Comparison of ENCODE assay signal across 11 cellular contexts in the genomic region with DNA sequence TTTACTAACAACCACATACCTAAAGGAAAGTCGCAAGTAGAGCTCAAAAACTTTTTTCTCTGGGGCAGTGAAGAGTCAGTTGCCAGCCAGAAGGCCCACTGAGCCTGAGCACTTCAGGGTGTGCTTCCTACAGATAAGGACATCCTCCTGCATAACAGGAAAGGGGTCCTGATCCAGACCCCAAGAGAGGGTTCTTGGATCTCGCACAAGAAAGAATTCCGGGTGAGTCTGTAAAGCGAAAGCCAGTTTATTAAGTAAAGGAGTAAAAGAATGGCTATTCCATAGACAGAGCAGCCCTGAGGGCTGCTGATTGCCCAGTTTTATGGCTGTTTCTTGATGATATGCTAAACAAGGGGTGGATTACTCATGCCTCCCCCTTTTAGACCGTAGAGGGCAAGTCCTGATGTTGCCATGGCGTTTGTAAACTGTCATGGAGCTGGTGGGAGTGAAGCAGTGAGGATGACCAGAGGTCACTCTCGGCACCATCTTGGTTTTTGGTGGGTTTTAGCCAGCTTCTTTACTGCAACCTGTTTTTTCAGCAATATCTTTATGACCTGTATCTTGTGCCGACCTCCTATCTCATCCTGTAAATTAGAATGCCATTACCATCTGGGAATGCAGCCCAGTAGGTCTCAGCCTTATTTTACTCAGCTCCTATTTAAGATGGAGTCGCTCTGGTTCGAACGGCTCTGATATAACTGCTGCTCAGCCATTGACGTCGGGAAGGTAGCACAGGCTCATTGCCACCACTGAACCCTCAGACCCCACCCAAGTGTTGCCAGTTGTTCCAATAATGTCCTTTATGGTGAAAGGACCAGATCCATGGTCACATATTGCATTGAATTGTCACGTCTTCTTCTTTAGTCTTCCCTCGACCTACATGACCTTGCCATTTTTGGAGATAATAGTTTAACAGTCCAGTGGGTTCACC.
DNase-seq lines count a peak whose midpoint lies in the region; ATAC-seq, FAIRE-seq and TF ChIP-seq lines count a peak whose summit lies in the region.
"Had no signal": no experiment of that assay in that cellular context is flagged by ENCODE, and none has a peak within 500 bp of the region (broad histone marks: within the 10 kb centered on the region; RNA-seq: fewer than 3 reads in every experiment).

No MANE protein-coding gene starts in this region.

- in situ Hi-C loops in HepG2 (cut with HindIII; ENCODE audit: extremely low pct_ligation_motif_present, low pct_unique_long_range_greater_than_20kb): no loop called here

- CTCF ChIA-PET in HepG2 (lab: Yijun Ruan, JAX; ENCODE audit: low intra/inter-chr PET ratio, low total read pairs): no interaction called here

- H3K79me2 ChIP-seq in astrocyte (ENCODE audit: insufficient read depth, low read length) (no peaks in the 10 kb centered on the region), HepG2 (ENCODE audit: insufficient read depth, low read length) (peaks cover 3% of the 10 kb centered on the region), smooth muscle cell (ENCODE audit: low read depth) (no peaks in the 10 kb centered on the region)

- H3K27ac Mint-ChIP-seq in astrocyte (ENCODE audit: unreplicated experiment): no peak overlapping the region
- H3K27ac Mint-ChIP-seq: CD8-positive, alpha-beta T cell had no signal

- 95% methylated on average over 14 of the region's 15 CpGs for WGBS in HepG2 (ENCODE audit: low lambda C conversion rate)
- 51% methylated on average over 15 of the region's 15 CpGs for WGBS in smooth muscle cell (ENCODE audit: low lambda C conversion rate)

- peak overlapping the region; percentile 23 for H3K4me2 ChIP-seq in astrocyte (ENCODE audit: low read length)
- peak overlapping the region; percentile 64; the same call in 1 of the 2 replicates for H3K4me2 ChIP-seq in HepG2 (ENCODE audit: low read depth, low read length)
- H3K4me2 ChIP-seq in smooth muscle cell: peak overlapping the region; percentile 76

- peaks cover 41% of the 10 kb centered on the region for H3F3A ChIP-seq in smooth muscle cell (ENCODE audit: low read depth)

- intact Hi-C loops in HepG2 (cut with micrococcal nuclease; ENCODE audit: unreplicated experiment): loop anchor here (5.0 kb wide), 1 partner anchor 45 kb away; no protein-coding TSS in a partner anchor
- intact Hi-C loops in dorsolateral prefrontal cortex (cut with DNase I): no loop called here

- H2AFZ ChIP-seq in astrocyte (ENCODE audit: low read depth, low read length) (no peak overlapping the region), HepG2 (ENCODE audit: low read length) (no peak overlapping the region), smooth muscle cell (ENCODE audit: low read depth) (peak overlapping the region; percentile 70)

- BruUV-seq in HepG2 (replicated peaks; lab: Mats Ljungman, UMichigan): no TSS peak

- H3K4me1 Mint-ChIP-seq in astrocyte (ENCODE audit: low read depth, unreplicated experiment): peaks cover 21% of the 10 kb centered on the region

- POLR2A ChIA-PET in HepG2 (lab: Yijun Ruan, JAX): interaction anchor here (0.5 to 4.7 kb wide), 20 partner anchors 10 to 96 kb away, joined by 3 to 64 read pairs (median 14); a partner anchor contains a TSS

- TF ChIP-seq CTCF in astrocyte (IDR thresholded peaks at IDR 0.05; ENCODE audit: insufficient read depth, low read depth, low read length): no peak
- TF ChIP-seq CTCF in HepG2 (CRISPR knock-in tag; IDR thresholded peaks at IDR 0.05): no peak
- no peak for TF ChIP-seq CTCF in smooth muscle cell (IDR thresholded peaks at IDR 0.05; ENCODE audit: borderline replicate concordance, insufficient read depth, poor library complexity, severe bottlenecking)
- TF ChIP-seq CTCF in dorsolateral prefrontal cortex (IDR thresholded peaks at IDR 0.05 in 54 of 56, conservative IDR thresholded peaks at IDR 0.05 in 2 of 56; ENCODE audit: low read depth in 1 of 56, partially characterized antibody in 56 of 56): no peak

- H3K9me3 Mint-ChIP-seq in astrocyte (ENCODE audit: unreplicated experiment): peaks cover 13% of the 10 kb centered on the region

- H3K27ac ChIP-seq in astrocyte (ENCODE audit: low read depth, low read length) (peak overlapping the region; percentile 80), HepG2 (ENCODE audit: extremely low read length, insufficient read depth, low read length) (peak overlapping the region; percentile 97), smooth muscle cell (ENCODE audit: low read depth) (peak overlapping the region; percentile 99), dorsolateral prefrontal cortex (peak overlapping the region in 2 of 59 donors; percentile 24 to 55)

- H3K4me3 Mint-ChIP-seq in astrocyte (ENCODE audit: unreplicated experiment): no peak overlapping the region
- H3K4me3 Mint-ChIP-seq: CD8-positive, alpha-beta T cell had no signal

- DNase-seq in HCEC 1CT (peak; percentile 45), astrocyte (ENCODE audit: low read depth) (peak; percentile 73), HepG2 (ENCODE audit: low spot score) (no peak), smooth muscle cell (lab: John Stamatoyannopoulos, UW; ENCODE audit: unreplicated experiment) (no peak), HTR-8/SVneo (ENCODE audit: insufficient read length, low spot score) (no peak), dorsolateral prefrontal cortex (no peak), HK-2 (ENCODE audit: unreplicated experiment) (no peak)
- DNase-seq: CD8-positive, alpha-beta T cell; hippocampal formation; NCI-H526 treated with DMSO at 0.1 percent for 48 hours had no signal

- H4K20me1 ChIP-seq in astrocyte (ENCODE audit: insufficient read depth, low read length): no peaks in the 10 kb centered on the region
- H4K20me1 ChIP-seq in HepG2 (ENCODE audit: insufficient read depth, low read length): no peaks in the 10 kb centered on the region
- no peaks in the 10 kb centered on the region for H4K20me1 ChIP-seq in smooth muscle cell (ENCODE audit: low read depth)

- no peaks in the 10 kb centered on the region for H3K36me3 ChIP-seq in astrocyte (ENCODE audit: insufficient read depth, low read length)
- H3K36me3 ChIP-seq in HepG2 (replicated peaks in 1 of 2; ENCODE audit: control insufficient read depth in 1 of 2, insufficient read depth in 2 of 2, low read length in 2 of 2): no peaks in the 10 kb centered on the region
- H3K36me3 ChIP-seq in smooth muscle cell (ENCODE audit: low read depth): no peaks in the 10 kb centered on the region

- FAIRE-seq in astrocyte (lab: Jason Lieb, UNC) (no peak), HepG2 (lab: Jason Lieb, UNC) (no peak), HTR-8/SVneo (lab: Jason Lieb, UNC) (no peak)

- H3K9ac ChIP-seq in astrocyte (ENCODE audit: low read length): peak overlapping the region; percentile 6
- H3K9ac ChIP-seq in HepG2 (ENCODE audit: insufficient read depth, low read depth, low read length): peak overlapping the region; percentile 69; the same call in 1 of the 2 replicates
- peak overlapping the region; percentile 85 for H3K9ac ChIP-seq in smooth muscle cell (ENCODE audit: low read depth)

- ATAC-seq in HepG2 (no peak), GM19463 (IDR thresholded peaks at IDR 0.05; ENCODE audit: unreplicated experiment) (no peak)
- ATAC-seq: CD8-positive, alpha-beta T cell had no signal

- no peak for TF ChIP-seq RAD21 in HepG2 (CRISPR knock-in tag; IDR thresholded peaks at IDR 0.05)

- peaks cover 2% of the 10 kb centered on the region for H3K36me3 Mint-ChIP-seq in astrocyte (ENCODE audit: low read depth, unreplicated experiment)
- H3K36me3 Mint-ChIP-seq: CD8-positive, alpha-beta T cell had no signal

- TF ChIP-seq EP300 in HepG2 (IDR thresholded peaks at IDR 0.05; ENCODE audit: low read depth in 2 of 2, low read length in 2 of 2): no peak
- no peak for TF ChIP-seq EP300 in HepG2 (CRISPR knock-in tag; IDR thresholded peaks at IDR 0.05; ENCODE audit: borderline replicate concordance)

- peaks cover 28% of the 10 kb centered on the region for H3K4me1 ChIP-seq in astrocyte (ENCODE audit: insufficient read depth, low read length)
- H3K4me1 ChIP-seq in HepG2 (ENCODE audit: insufficient read depth, low read length): peaks cover 70% of the 10 kb centered on the region
- H3K4me1 ChIP-seq in smooth muscle cell (ENCODE audit: low read depth): peaks cover 21% of the 10 kb centered on the region

- no peaks in the 10 kb centered on the region for H3K27me3 ChIP-seq in astrocyte (ENCODE audit: insufficient read depth, low read length)
- H3K27me3 ChIP-seq in HepG2 (ENCODE audit: control insufficient read depth in 1 of 2, insufficient read depth in 2 of 2, low read length in 2 of 2): no peaks in the 10 kb centered on the region
- no peaks in the 10 kb centered on the region for H3K27me3 ChIP-seq in smooth muscle cell (ENCODE audit: low read depth)
- H3K27me3 ChIP-seq in dorsolateral prefrontal cortex: no peaks in the 10 kb centered on the region

- H3K27me3 Mint-ChIP-seq in astrocyte (ENCODE audit: low read depth, unreplicated experiment): peaks cover 2% of the 10 kb centered on the region

- peaks cover 4% of the 10 kb centered on the region for H3K9me3 ChIP-seq in astrocyte (ENCODE audit: insufficient read depth, low read depth, low read length)
- peaks cover 15% of the 10 kb centered on the region; the same call in 1 of the 2 replicates for H3K9me3 ChIP-seq in HepG2 (ENCODE audit: low read length)
- no peaks in the 10 kb centered on the region for H3K9me3 ChIP-seq in smooth muscle cell (replicated peaks; ENCODE audit: low read depth)

- TF ChIP-seq POLR2A in HepG2 (IDR thresholded peaks at IDR 0.05; ENCODE audit: insufficient read depth in 1 of 2, low read depth in 2 of 2, low read length in 2 of 2): no peak

- H3K4me3 ChIP-seq in astrocyte (ENCODE audit: insufficient read depth, low read depth, low read length) (no peak overlapping the region), HepG2 (replicated peaks in 1 of 3; ENCODE audit: insufficient read depth in 1 of 3, low read depth in 2 of 3, low read length in 3 of 3) (no peak overlapping the region), smooth muscle cell (no peak overlapping the region), dorsolateral prefrontal cortex (no peak overlapping the region)

TF ChIP-seq in HepG2, 621 proteins besides CTCF, POLR2A, EP300 and RAD21 (continues in another document):
- TF ChIP-seq, protein P1, sequence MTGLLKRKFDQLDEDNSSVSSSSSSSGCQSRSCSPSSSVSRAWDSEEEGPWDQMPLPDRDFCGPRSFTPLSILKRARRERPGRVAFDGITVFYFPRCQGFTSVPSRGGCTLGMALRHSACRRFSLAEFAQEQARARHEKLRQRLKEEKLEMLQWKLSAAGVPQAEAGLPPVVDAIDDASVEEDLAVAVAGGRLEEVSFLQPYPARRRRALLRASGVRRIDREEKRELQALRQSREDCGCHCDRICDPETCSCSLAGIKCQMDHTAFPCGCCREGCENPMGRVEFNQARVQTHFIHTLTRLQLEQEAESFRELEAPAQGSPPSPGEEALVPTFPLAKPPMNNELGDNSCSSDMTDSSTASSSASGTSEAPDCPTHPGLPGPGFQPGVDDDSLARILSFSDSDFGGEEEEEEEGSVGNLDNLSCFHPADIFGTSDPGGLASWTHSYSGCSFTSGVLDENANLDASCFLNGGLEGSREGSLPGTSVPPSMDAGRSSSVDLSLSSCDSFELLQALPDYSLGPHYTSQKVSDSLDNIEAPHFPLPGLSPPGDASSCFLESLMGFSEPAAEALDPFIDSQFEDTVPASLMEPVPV (CRISPR knock-in tag; IDR thresholded peaks at IDR 0.05): no peak

Comparison
In these comparisons a context has a peak if more than half of its experiments do, and no peak if none do; other contexts are left out.
1. DNase-seq: peak in HCEC 1CT (single experiment) and astrocyte (single experiment); none in HepG2 (single experiment), smooth muscle cell (single experiment), HTR-8/SVneo (single experiment), dorsolateral prefrontal cortex (0 of 10) and HK-2 (single experiment).
2. H3K4me2 ChIP-seq: peak in every context shown above with its lines; median percentile 76 in smooth muscle cell; 64 in HepG2; 23 in astrocyte.
3. H3K9ac ChIP-seq: peak in every context shown above with its lines; median percentile 85 in smooth muscle cell; 69 in HepG2; 6 in astrocyte.